9 cellular contexts compared by ENCODE assay signal in genomic region chr5:122915717-122916399, GRCh38.
DNase-seq lines count a peak whose midpoint lies in the region; ATAC-seq and TF ChIP-seq lines count a peak whose summit lies in the region.
"Had no signal": no experiment of that assay in that cellular context is flagged by ENCODE, and none has a peak within 500 bp of the region (broad histone marks: within the 10 kb centered on the region; RNA-seq: fewer than 3 reads in every experiment).

No MANE protein-coding gene starts in this region.

- DNase-seq in AG04450 (ENCODE audit: low read depth, low spot score) (no peak), SIG-M5 (lab: John Stamatoyannopoulos, UW) (no peak), SJCRH30 (no peak), Peyer's patch (no peak)
- DNase-seq in activated naive CD8-positive, alpha-beta T cell treated with anti-CD3 and anti-CD28 coated beads for 36 hours, result no peak
- DNase-seq in stimulated activated naive CD4-positive, alpha-beta T cell treated with Interleukin-2 at 50 U/mL for 16 hours (lab: John Stamatoyannopoulos, UW), result no peak
- DNase-seq: NK-92 treated with Interleukin-12 subunit alpha and Interleukin-12 subunit beta, amount 100 ng/mL, for 24 hours had no signal

- H3K36me3 ChIP-seq in SJCRH30 (no peaks in the 10 kb centered on the region), Peyer's patch (no peaks in the 10 kb centered on the region)

- no peak for TF ChIP-seq CTCF in AG04450 (IDR thresholded peaks at IDR 0.05; ENCODE audit: low read depth, low read length)
- TF ChIP-seq CTCF in Peyer's patch (IDR thresholded peaks at IDR 0.05), result no peak

- no peak overlapping the region for H3K4me3 Mint-ChIP-seq in activated naive CD8-positive, alpha-beta T cell treated with anti-CD3 and anti-CD28 coated beads for 36 hours

- H3K4me1 Mint-ChIP-seq in activated naive CD8-positive, alpha-beta T cell treated with anti-CD3 and anti-CD28 coated beads for 36 hours, result peaks cover 5% of the 10 kb centered on the region

- CTCF ChIA-PET in AG04450 (lab: Charles Lee), result no interaction called here

- peaks cover 3% of the 10 kb centered on the region for H3K36me3 Mint-ChIP-seq in activated naive CD8-positive, alpha-beta T cell treated with anti-CD3 and anti-CD28 coated beads for 36 hours

- POLR2A ChIA-PET in AG04450 (lab: Yijun Ruan, JAX), result no interaction called here

- H3K27ac ChIP-seq in AG04450 (ENCODE audit: low read depth, low read length), result peak overlapping the region; percentile 21
- no peak overlapping the region for H3K27ac ChIP-seq in SJCRH30
- H3K27ac ChIP-seq in Peyer's patch, result no peak overlapping the region

- H3K4me1 ChIP-seq in SJCRH30, result no peaks in the 10 kb centered on the region
- H3K4me1 ChIP-seq in Peyer's patch, result no peaks in the 10 kb centered on the region

- peak overlapping the region; percentile 30 for H3K27ac Mint-ChIP-seq in activated naive CD8-positive, alpha-beta T cell treated with anti-CD3 and anti-CD28 coated beads for 36 hours

- no peaks in the 10 kb centered on the region for H3K27me3 Mint-ChIP-seq in activated naive CD8-positive, alpha-beta T cell treated with anti-CD3 and anti-CD28 coated beads for 36 hours

- H3K27me3 ChIP-seq in AG04450 (ENCODE audit: control insufficient read depth, insufficient read depth, low read length) (no peaks in the 10 kb centered on the region), SJCRH30 (no peaks in the 10 kb centered on the region), Peyer's patch (no peaks in the 10 kb centered on the region)

- no peaks in the 10 kb centered on the region for H3K9me3 Mint-ChIP-seq in activated naive CD8-positive, alpha-beta T cell treated with anti-CD3 and anti-CD28 coated beads for 36 hours

- H3K9me3 ChIP-seq in AG04450 (ENCODE audit: control insufficient read depth, insufficient read depth, low read length), result peaks cover 7% of the 10 kb centered on the region; the same call in 1 of the 2 replicates
- no peaks in the 10 kb centered on the region for H3K9me3 ChIP-seq in SJCRH30 (replicated peaks)
- H3K9me3 ChIP-seq in Peyer's patch, result no peaks in the 10 kb centered on the region

- H3K4me3 ChIP-seq in AG04450 (ENCODE audit: low read depth, low read length) (no peak overlapping the region), SJCRH30 (no peak overlapping the region), Peyer's patch (no peak overlapping the region)

- ATAC-seq in GM19043 (IDR thresholded peaks at IDR 0.05; ENCODE audit: low read depth, unreplicated experiment), result peak; percentile 97
- peak; percentile 91 for ATAC-seq in HG02852 (IDR thresholded peaks at IDR 0.05; ENCODE audit: unreplicated experiment)

- no peak for TF ChIP-seq POLR2A in Peyer's patch (IDR thresholded peaks at IDR 0.05)
